ENCODE assay signal across 13 cellular contexts in the genomic region with DNA sequence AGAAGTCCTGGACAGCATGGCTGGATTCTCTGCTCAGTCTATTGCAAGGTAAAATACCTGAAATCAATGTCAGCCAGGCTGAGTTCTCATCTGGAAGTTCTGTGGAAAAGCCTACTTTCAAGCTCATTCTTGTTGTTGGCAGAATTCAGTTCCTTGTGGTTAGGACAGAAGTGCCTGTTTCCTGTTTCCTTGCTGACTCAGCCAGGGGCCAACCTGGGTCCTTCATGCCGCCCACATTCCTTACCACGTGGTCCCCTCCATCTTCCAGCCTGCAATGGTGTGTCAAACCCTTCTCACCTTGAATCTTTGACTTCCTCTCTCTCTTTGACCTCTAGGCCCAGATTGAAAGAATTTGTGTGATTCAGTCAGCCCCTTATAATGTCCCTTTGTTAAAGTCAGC.
DNase-seq lines count a peak whose midpoint lies in the region; ATAC-seq and TF ChIP-seq lines count a peak whose summit lies in the region.
"Had no signal": no experiment of that assay in that cellular context is flagged by ENCODE, and none has a peak within 500 bp of the region (broad histone marks: within the 10 kb centered on the region; RNA-seq: fewer than 3 reads in every experiment).

No MANE protein-coding gene starts in this region.

- no peaks in the 10 kb centered on the region for H3K27me3 ChIP-seq in heart left ventricle

- no peaks in the 10 kb centered on the region for H3K4me1 ChIP-seq in heart left ventricle

- no peaks in the 10 kb centered on the region for H3K36me3 ChIP-seq in heart left ventricle
- H3K36me3 ChIP-seq: thoracic aorta had no signal

- H3K36me3 Mint-ChIP-seq in activated naive CD8-positive, alpha-beta T cell treated with anti-CD3 and anti-CD28 coated beads for 36 hours, result peaks cover 3% of the 10 kb centered on the region
- H3K36me3 Mint-ChIP-seq: T-cell had no signal

- no peak overlapping the region for H3K4me3 Mint-ChIP-seq in activated naive CD8-positive, alpha-beta T cell treated with anti-CD3 and anti-CD28 coated beads for 36 hours
- H3K4me3 Mint-ChIP-seq: T-cell had no signal

- DNase-seq in activated CD4-positive, alpha-beta T cell treated with anti-CD3 and anti-CD28 coated beads, Interleukin-2, amount 50 U/mL, for 48 hours, result peak; percentile 18 to 35
- DNase-seq in activated CD4-positive, alpha-beta T cell treated with anti-CD3 and anti-CD28 coated beads, Interleukin-2, amount 50 U/mL, for 4 hours, result no peak
- DNase-seq in LoVo (ENCODE audit: low spot score) (peak; percentile 25), GM03348 (ENCODE audit: low spot score) (no peak), heart left ventricle (no peak), RPMI8226 (no peak)
- DNase-seq in activated naive CD8-positive, alpha-beta T cell treated with anti-CD3 and anti-CD28 coated beads for 36 hours, result peak; percentile 17
- peak; percentile 6 for DNase-seq in stimulated activated CD4-positive, alpha-beta T cell treated with anti-CD3 and anti-CD28 coated beads, Interleukin-4, amount 100 ng/mL, for 1 hour
- DNase-seq: mesendoderm, NCI-H1092 treated with DMSO at 0.1 percent for 48 hours, PC-9, T-cell had no signal

- peaks cover 3% of the 10 kb centered on the region for H3K9me3 Mint-ChIP-seq in activated naive CD8-positive, alpha-beta T cell treated with anti-CD3 and anti-CD28 coated beads for 36 hours
- H3K9me3 Mint-ChIP-seq: T-cell had no signal

- intact Hi-C loops in heart left ventricle (cut with DNase I), result no loop called here

- no peak overlapping the region for H3K27ac Mint-ChIP-seq in activated naive CD8-positive, alpha-beta T cell treated with anti-CD3 and anti-CD28 coated beads for 36 hours
- H3K27ac Mint-ChIP-seq: T-cell had no signal

- WGBS in heart left ventricle, 4 donors, result 76 to 83% (median 80%) methylated on average over 2 of the region's 2 CpGs

- ATAC-seq in heart left ventricle, result no peak
- ATAC-seq: T-cell had no signal

- peaks cover 0 to 3% (median 0%) of the 10 kb centered on the region in 12 donors for H3K9me3 ChIP-seq in heart left ventricle
- H3K9me3 ChIP-seq: thoracic aorta had no signal

- H3K27me3 Mint-ChIP-seq in activated naive CD8-positive, alpha-beta T cell treated with anti-CD3 and anti-CD28 coated beads for 36 hours, result peaks cover 28% of the 10 kb centered on the region

- H3K4me3 ChIP-seq in heart left ventricle, result no peak overlapping the region
- H3K4me3 ChIP-seq: PC-9, thoracic aorta had no signal

- TF ChIP-seq CTCF in heart left ventricle (IDR thresholded peaks at IDR 0.05), result no peak

- no peak for TF ChIP-seq POLR2A in heart left ventricle (IDR thresholded peaks at IDR 0.05)

- H3K27ac ChIP-seq in heart left ventricle, result no peak overlapping the region
- H3K27ac ChIP-seq: PC-9, thoracic aorta had no signal

- H3K4me1 Mint-ChIP-seq in activated naive CD8-positive, alpha-beta T cell treated with anti-CD3 and anti-CD28 coated beads for 36 hours, result peaks cover 6% of the 10 kb centered on the region

Comparison
In these comparisons a context has a peak if more than half of its experiments do, and no peak if none do; other contexts are left out.
1. DNase-seq: peak in activated CD4-positive, alpha-beta T cell treated with anti-CD3 and anti-CD28 coated beads, Interleukin-2, amount 50 U/mL, for 48 hours (2 of 2), LoVo (single experiment), activated naive CD8-positive, alpha-beta T cell treated with anti-CD3 and anti-CD28 coated beads for 36 hours (single experiment) and stimulated activated CD4-positive, alpha-beta T cell treated with anti-CD3 and anti-CD28 coated beads, Interleukin-4, amount 100 ng/mL, for 1 hour (single experiment); none in activated CD4-positive, alpha-beta T cell treated with anti-CD3 and anti-CD28 coated beads, Interleukin-2, amount 50 U/mL, for 4 hours (0 of 2), GM03348 (single experiment), heart left ventricle (0 of 5) and RPMI8226 (single experiment).